In the genomic region with DNA sequence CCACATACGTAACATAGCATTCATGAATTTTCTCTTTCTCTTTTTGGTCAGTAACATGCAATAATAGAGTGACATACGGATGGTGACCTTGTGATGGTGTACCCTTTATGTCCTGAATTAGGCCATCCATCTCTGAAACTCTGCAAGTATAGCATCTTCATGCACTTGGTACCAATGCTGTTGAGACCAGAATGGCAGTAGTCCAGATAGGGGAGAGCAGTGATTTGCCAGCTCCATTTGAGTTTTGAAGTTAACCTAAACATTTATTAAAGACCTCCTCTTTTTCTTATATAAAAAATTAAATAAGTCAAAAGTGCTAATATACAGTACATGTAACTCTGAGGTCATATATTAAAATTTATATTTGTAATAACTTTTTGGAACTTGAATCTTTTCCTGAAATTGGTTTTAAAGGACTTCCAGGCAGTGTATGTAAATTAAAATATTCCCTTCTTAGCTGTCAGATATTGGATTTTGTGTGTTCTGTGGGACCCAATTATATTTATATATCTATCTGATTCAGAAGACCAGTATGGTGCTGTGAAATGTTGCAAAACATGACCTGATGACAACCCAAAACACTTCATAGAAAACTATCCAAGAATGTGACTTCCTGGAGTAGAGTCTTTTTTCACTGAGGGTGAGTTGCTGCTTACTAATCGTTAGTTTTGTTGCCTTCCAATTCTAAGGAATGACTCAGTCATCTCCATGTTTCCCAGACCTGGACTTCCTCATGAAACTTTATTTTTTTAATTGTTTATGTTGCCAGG, we compare ENCODE assay signal across 8 cellular contexts. TPM values are rescaled to one million over a fixed set of nuclear protein-coding genes. Genes with fewer than 3 reads are reported as not detected.
DNase-seq lines count a peak whose midpoint lies in the region; ATAC-seq and TF ChIP-seq lines count a peak whose summit lies in the region.

No MANE protein-coding gene starts in this region.

- DNase-seq in stimulated activated naive CD8-positive, alpha-beta T cell treated with anti-CD3 and anti-CD28 coated beads, Interleukin-15, Interleukin-2, amounts not matched to agents 100 U/mL and 50 U/mL, for 24 hours, result no peak
- DNase-seq in amniotic stem cell (lab: John Stamatoyannopoulos, UW) (peak; percentile 62), lower lobe of right lung (no peak), caudate nucleus (lab: John Stamatoyannopoulos, UW) (no peak), NCI-H2227 treated with DMSO at 0.1 percent for 48 hours (lab: John Stamatoyannopoulos, UW) (no peak), NCI-H187 treated with DMSO at 0.1 percent for 48 hours (lab: John Stamatoyannopoulos, UW) (no peak)

- H3K27me3 Mint-ChIP-seq in stimulated activated naive CD8-positive, alpha-beta T cell treated with anti-CD3 and anti-CD28 coated beads, Interleukin-15, Interleukin-2, amounts not matched to agents 100 ng/mL and 50 ng/mL, for 24 hours, result no peaks in the 10 kb centered on the region

- H3K9me3 Mint-ChIP-seq in stimulated activated naive CD8-positive, alpha-beta T cell treated with anti-CD3 and anti-CD28 coated beads, Interleukin-15, Interleukin-2, amounts not matched to agents 100 ng/mL and 50 ng/mL, for 24 hours, result no peaks in the 10 kb centered on the region

- H3K27ac Mint-ChIP-seq in stimulated activated naive CD8-positive, alpha-beta T cell treated with anti-CD3 and anti-CD28 coated beads, Interleukin-15, Interleukin-2, amounts not matched to agents 100 ng/mL and 50 ng/mL, for 24 hours, result peak overlapping the region; percentile 86

- ATAC-seq in stimulated activated naive CD8-positive, alpha-beta T cell treated with anti-CD3 and anti-CD28 coated beads, Interleukin-15, Interleukin-2, amounts not matched to agents 100 U/mL and 50 U/mL, for 24 hours, result no peak
- no peak for ATAC-seq in lower lobe of right lung
- no peak for ATAC-seq in HG02642 (IDR thresholded peaks at IDR 0.05; ENCODE audit: poor library complexity, unreplicated experiment)

- peaks cover 13% of the 10 kb centered on the region for H3K36me3 Mint-ChIP-seq in stimulated activated naive CD8-positive, alpha-beta T cell treated with anti-CD3 and anti-CD28 coated beads, Interleukin-15, Interleukin-2, amounts not matched to agents 100 ng/mL and 50 ng/mL, for 24 hours (ENCODE audit: low read depth)

- peak overlapping the region; percentile 87 for H3K4me3 ChIP-seq in lower lobe of right lung

- H3K27me3 ChIP-seq in lower lobe of right lung (ENCODE audit: low read depth), result no peaks in the 10 kb centered on the region

- peaks cover 66% of the 10 kb centered on the region for H3K4me1 Mint-ChIP-seq in stimulated activated naive CD8-positive, alpha-beta T cell treated with anti-CD3 and anti-CD28 coated beads, Interleukin-15, Interleukin-2, amounts not matched to agents 100 ng/mL and 50 ng/mL, for 24 hours (ENCODE audit: low read depth)

- H3K27ac ChIP-seq in lower lobe of right lung (peak overlapping the region; percentile 89), caudate nucleus (ENCODE audit: low read depth, low read length) (no peak overlapping the region)

- no peaks in the 10 kb centered on the region for H3K36me3 ChIP-seq in lower lobe of right lung

- no peak for TF ChIP-seq CTCF in lower lobe of right lung (IDR thresholded peaks at IDR 0.05)

- intact Hi-C loops in lower lobe of right lung (cut with DNase I), result no loop called here

- H3K9me3 ChIP-seq in lower lobe of right lung, result no peaks in the 10 kb centered on the region

- peak overlapping the region; percentile 98 for H3K4me3 Mint-ChIP-seq in stimulated activated naive CD8-positive, alpha-beta T cell treated with anti-CD3 and anti-CD28 coated beads, Interleukin-15, Interleukin-2, amounts not matched to agents 100 ng/mL and 50 ng/mL, for 24 hours

- H3K4me1 ChIP-seq in lower lobe of right lung, result peaks cover 44% of the 10 kb centered on the region

RNA-seq across cellular contexts. Expression of gene ELK3, which starts 3.5 kb away (rescaled TPM):
- 29.1 TPM for total RNA-seq in lower lobe of right lung
